Comparison of ENCODE assay signal across 1 cellular context in genomic region chr4:158873795-158874359, GRCh38.
TF ChIP-seq lines count a peak whose summit lies in the region.

No MANE protein-coding gene starts in this region.

TF ChIP-seq in A549, 52 proteins besides CTCF, POLR2A, EP300 and RAD21 (continued from another document):
- TF ChIP-seq ESRRA (IDR thresholded peaks at IDR 0.05; ENCODE audit: borderline replicate concordance, low read length): no peak
- no peak for TF ChIP-seq HDAC2 (IDR thresholded peaks at IDR 0.05)
- no peak for TF ChIP-seq CBX2 (IDR thresholded peaks at IDR 0.05; ENCODE audit: borderline replicate concordance, low read depth)
- TF ChIP-seq FOSL2 (IDR thresholded peaks at IDR 0.05): peak; percentile 91
- peak; percentile 89 for TF ChIP-seq FOSL2 (CRISPR knock-in tag; IDR thresholded peaks at IDR 0.05)
- TF ChIP-seq TFCP2L1 (CRISPR knock-in tag; IDR thresholded peaks at IDR 0.05): no peak
- no peak for TF ChIP-seq ZSCAN20 (CRISPR knock-in tag; IDR thresholded peaks at IDR 0.05)
- no peak for TF ChIP-seq BHLHE40 (IDR thresholded peaks at IDR 0.05; ENCODE audit: low read depth, low read length)
- TF ChIP-seq PBX3 (IDR thresholded peaks at IDR 0.05): peak; percentile 41; the same call in 1 of the 2 replicates
- TF ChIP-seq HMGXB4 (CRISPR knock-in tag; IDR thresholded peaks at IDR 0.05; ENCODE audit: borderline replicate concordance): no peak
- no peak for TF ChIP-seq NR3C1 (IDR thresholded peaks at IDR 0.05)
- TF ChIP-seq E2F6 (IDR thresholded peaks at IDR 0.05; ENCODE audit: borderline replicate concordance, low read depth): no peak
- no peak for TF ChIP-seq FOXS1 (CRISPR knock-in tag; IDR thresholded peaks at IDR 0.05)
- TF ChIP-seq CEBPB (IDR thresholded peaks at IDR 0.05): peak in 1 of 2 experiments; percentile 62; a peak in 2 of 4 replicates
- no peak for TF ChIP-seq CHD4 (IDR thresholded peaks at IDR 0.05; ENCODE audit: borderline replicate concordance)
- no peak for TF ChIP-seq USF2 (IDR thresholded peaks at IDR 0.05)
